In genomic region chr1:8969937-8970336, GRCh38 we compare ENCODE assay signal across 30 cellular contexts. TPM values are rescaled to one million over a fixed set of nuclear protein-coding genes. Genes with fewer than 3 reads are reported as not detected.
DNase-seq lines count a peak whose midpoint lies in the region; ATAC-seq, FAIRE-seq and TF ChIP-seq lines count a peak whose summit lies in the region.
"Had no signal": no experiment of that assay in that cellular context is flagged by ENCODE, and none has a peak within 500 bp of the region (broad histone marks: within the 10 kb centered on the region; RNA-seq: fewer than 3 reads in every experiment).

No MANE protein-coding gene starts in this region.

- POLR2A ChIA-PET in HepG2 (lab: Yijun Ruan, JAX): no interaction called here

- H3K9ac ChIP-seq in HepG2 (ENCODE audit: insufficient read depth, low read depth, low read length): no peak overlapping the region

- intact Hi-C loops in HepG2 (cut with micrococcal nuclease; ENCODE audit: unreplicated experiment): no loop called here

- no peaks in the 10 kb centered on the region for H3K27me3 Mint-ChIP-seq in T-helper 1 cell treated with Interleukin-12 subunit alpha and Interleukin-12 subunit beta and Interleukin-4 antibody, amounts not matched to agents 30 μg/mL and 1 μg/mL, for 36 hours (ENCODE audit: low read depth)
- no peaks in the 10 kb centered on the region for H3K27me3 Mint-ChIP-seq in activated naive CD8-positive, alpha-beta T cell treated with anti-CD3 and anti-CD28 coated beads for 36 hours

- WGBS in HepG2 (ENCODE audit: low lambda C conversion rate): 73% methylated on average over 7 of the region's 7 CpGs

- no peaks in the 10 kb centered on the region for H3K9me3 ChIP-seq in HepG2 (ENCODE audit: low read length)
- H3K9me3 ChIP-seq: SJSA1, tibial artery had no signal

- ATAC-seq in HepG2: no peak
- ATAC-seq: HCT116; left ventricle myocardium superior; natural killer cell treated with Interleukin-12 subunit alpha and Interleukin-12 subunit beta and Interleukin-15 and Interleukin-18, amount 100 ng/mL, for 72 hours; stimulated activated memory B cell treated with anti-CD40 and anti-IgM and Interleukin-4, amounts not matched to agents 10 μg/mL and 1 μg/mL and 100 μg/mL, for 72 hours had no signal

- peaks cover 44% of the 10 kb centered on the region for H3K36me3 Mint-ChIP-seq in T-helper 1 cell treated with Interleukin-12 subunit alpha and Interleukin-12 subunit beta and Interleukin-4 antibody, amounts not matched to agents 30 μg/mL and 1 μg/mL, for 36 hours (ENCODE audit: low read depth)
- H3K36me3 Mint-ChIP-seq in activated naive CD8-positive, alpha-beta T cell treated with anti-CD3 and anti-CD28 coated beads for 36 hours: peaks cover 66% of the 10 kb centered on the region
- H3K36me3 Mint-ChIP-seq: mesothelial cell of epicardium; natural killer cell treated with Interleukin-12 subunit alpha and Interleukin-12 subunit beta and Interleukin-15 and Interleukin-18, amount 100 ng/mL, for 72 hours; stimulated activated memory B cell treated with anti-CD40 and anti-IgM and Interleukin-4, amounts not matched to agents 10 μg/mL and 1 μg/mL and 100 μg/mL, for 72 hours had no signal

- TF ChIP-seq POLR2A in HepG2 (IDR thresholded peaks at IDR 0.05; ENCODE audit: insufficient read depth in 1 of 2, low read depth in 2 of 2, low read length in 2 of 2): no peak

- no peak overlapping the region for H3K27ac ChIP-seq in HepG2 (ENCODE audit: extremely low read length, insufficient read depth, low read length)
- H3K27ac ChIP-seq: 22Rv1, SJSA1, tibial artery had no signal

- no peak overlapping the region for H3K4me2 ChIP-seq in HepG2 (ENCODE audit: low read depth, low read length)

- peaks cover 3 to 5% of the 10 kb centered on the region in 2 experiments; a peak in 3 of 5 replicates for H3K27me3 ChIP-seq in HepG2 (ENCODE audit: control insufficient read depth in 1 of 2, insufficient read depth in 2 of 2, low read length in 2 of 2)
- H3K27me3 ChIP-seq: SJSA1, tibial artery had no signal

- TF ChIP-seq CTCF in HepG2 (CRISPR knock-in tag; IDR thresholded peaks at IDR 0.05): no peak

- H3K4me3 ChIP-seq in HepG2 (replicated peaks in 1 of 3; ENCODE audit: insufficient read depth in 1 of 3, low read depth in 2 of 3, low read length in 3 of 3): no peak overlapping the region
- H3K4me3 ChIP-seq: SJSA1, skin epidermis, tibial artery had no signal

- CTCF ChIA-PET in HepG2 (lab: Yijun Ruan, JAX; ENCODE audit: low intra/inter-chr PET ratio, low total read pairs): no interaction called here

- no peaks in the 10 kb centered on the region for H3K79me2 ChIP-seq in HepG2 (ENCODE audit: insufficient read depth, low read length)

- H4K20me1 ChIP-seq in HepG2 (ENCODE audit: insufficient read depth, low read length): no peaks in the 10 kb centered on the region

- BruUV-seq in HepG2 (replicated peaks; lab: Mats Ljungman, UMichigan): no TSS peak

- TF ChIP-seq RAD21 in HepG2 (CRISPR knock-in tag; IDR thresholded peaks at IDR 0.05): no peak

- in situ Hi-C loops in HepG2 (cut with HindIII; ENCODE audit: extremely low pct_ligation_motif_present, low pct_unique_long_range_greater_than_20kb): no loop called here

- no peaks in the 10 kb centered on the region for H3K9me3 Mint-ChIP-seq in T-helper 1 cell treated with Interleukin-12 subunit alpha and Interleukin-12 subunit beta and Interleukin-4 antibody, amounts not matched to agents 30 μg/mL and 1 μg/mL, for 36 hours
- no peaks in the 10 kb centered on the region for H3K9me3 Mint-ChIP-seq in activated naive CD8-positive, alpha-beta T cell treated with anti-CD3 and anti-CD28 coated beads for 36 hours
- H3K9me3 Mint-ChIP-seq: natural killer cell treated with Interleukin-12 subunit alpha and Interleukin-12 subunit beta and Interleukin-15 and Interleukin-18, amount 100 ng/mL, for 72 hours had no signal

- H3K4me1 ChIP-seq in HepG2 (ENCODE audit: insufficient read depth, low read length): no peaks in the 10 kb centered on the region
- H3K4me1 ChIP-seq: tibial artery had no signal

- peaks cover 49% of the 10 kb centered on the region for H3K4me1 Mint-ChIP-seq in T-helper 1 cell treated with Interleukin-12 subunit alpha and Interleukin-12 subunit beta and Interleukin-4 antibody, amounts not matched to agents 30 μg/mL and 1 μg/mL, for 36 hours (ENCODE audit: low read depth)
- peaks cover 53% of the 10 kb centered on the region for H3K4me1 Mint-ChIP-seq in activated naive CD8-positive, alpha-beta T cell treated with anti-CD3 and anti-CD28 coated beads for 36 hours

- no peak for DNase-seq in T-helper 1 cell
- peak; percentile 16 to 55 (median 28) for DNase-seq in stimulated activated naive CD4-positive, alpha-beta T cell (lab: John Stamatoyannopoulos, UW)
- no peak for DNase-seq in stimulated activated naive CD4-positive, alpha-beta T cell treated with Interleukin-2 at 50 U/mL for 16 hours (lab: John Stamatoyannopoulos, UW)
- DNase-seq in activated naive CD8-positive, alpha-beta T cell treated with anti-CD3 and anti-CD28 coated beads for 36 hours: peak; percentile 56
- DNase-seq in LoVo (ENCODE audit: low spot score): no peak
- DNase-seq in DMS 273 treated with DMSO at 0.1 percent for 48 hours (lab: John Stamatoyannopoulos, UW): no peak
- no peak for DNase-seq in HepG2 (ENCODE audit: low spot score)
- DNase-seq: activated gamma-delta T cell treated with Interleukin-2 at 50 U/mL for 16 hours; central memory CD4-positive, alpha-beta T cell; dermis blood vessel endothelial cell; islet precursor cell; left ventricle myocardium superior; NCI-H1048; NCI-H1930; NCI-H526 treated with DMSO at 0.1 percent for 48 hours; T-helper 9 cell; tibial artery had no signal

- no peak for FAIRE-seq in HepG2 (lab: Jason Lieb, UNC)
- FAIRE-seq: G401.6, GM19239 had no signal

- H3K27ac Mint-ChIP-seq in T-helper 1 cell treated with Interleukin-12 subunit alpha and Interleukin-12 subunit beta and Interleukin-4 antibody, amounts not matched to agents 30 μg/mL and 1 μg/mL, for 36 hours: peak overlapping the region; percentile 99
- H3K27ac Mint-ChIP-seq in activated naive CD8-positive, alpha-beta T cell treated with anti-CD3 and anti-CD28 coated beads for 36 hours: peak overlapping the region; percentile 97
- H3K27ac Mint-ChIP-seq: mesothelial cell of epicardium; stimulated activated memory B cell treated with anti-CD40 and anti-IgM and Interleukin-4, amounts not matched to agents 10 μg/mL and 1 μg/mL and 100 μg/mL, for 72 hours had no signal

- no peaks in the 10 kb centered on the region for H3K36me3 ChIP-seq in HepG2 (replicated peaks in 1 of 2; ENCODE audit: control insufficient read depth in 1 of 2, insufficient read depth in 2 of 2, low read length in 2 of 2)
- H3K36me3 ChIP-seq: SJSA1, tibial artery had no signal

- H2AFZ ChIP-seq in HepG2 (ENCODE audit: low read length): no peak overlapping the region

- no peak for TF ChIP-seq EP300 in HepG2 (IDR thresholded peaks at IDR 0.05; ENCODE audit: low read depth in 2 of 2, low read length in 2 of 2)
- TF ChIP-seq EP300 in HepG2 (CRISPR knock-in tag; IDR thresholded peaks at IDR 0.05; ENCODE audit: borderline replicate concordance): no peak

- H3K4me3 Mint-ChIP-seq in T-helper 1 cell treated with Interleukin-12 subunit alpha and Interleukin-12 subunit beta and Interleukin-4 antibody, amounts not matched to agents 30 μg/mL and 1 μg/mL, for 36 hours: peak overlapping the region; percentile 97
- H3K4me3 Mint-ChIP-seq in activated naive CD8-positive, alpha-beta T cell treated with anti-CD3 and anti-CD28 coated beads for 36 hours: peak overlapping the region; percentile 95
- H3K4me3 Mint-ChIP-seq: mesothelial cell of epicardium; natural killer cell treated with Interleukin-12 subunit alpha and Interleukin-12 subunit beta and Interleukin-15 and Interleukin-18, amount 100 ng/mL, for 72 hours; stimulated activated memory B cell treated with anti-CD40 and anti-IgM and Interleukin-4, amounts not matched to agents 10 μg/mL and 1 μg/mL and 100 μg/mL, for 72 hours had no signal

RNA-seq across cellular contexts. Expression of gene CA6, which starts 24.3 kb away (rescaled TPM):
- 10 to 100 TPM; 12.3 to 13.7 TPM for total RNA-seq in activated naive CD8-positive, alpha-beta T cell treated with anti-CD3 and anti-CD28 coated beads for 36 hours
- not detected in 2 replicates for total RNA-seq in HepG2 (2016; rRNA removed; fragmentation: Illumina TruSeq; extraction: Trizol)
- total RNA-seq in HepG2 (2016; cell fraction: cytosol; rRNA removed; fragmentation: Illumina TruSeq; extraction: Trizol; ENCODE audit: low read depth): not detected in 2 replicates
- total RNA-seq in HepG2 (2016; cell fraction: insoluble cytoplasmic fraction; rRNA removed; fragmentation: Illumina TruSeq; extraction: Trizol): not detected in 2 replicates
- total RNA-seq in HepG2 (2016; cell fraction: membrane; rRNA removed; fragmentation: Illumina TruSeq; extraction: Trizol): not detected in 2 replicates
- not detected in 2 replicates for total RNA-seq in HepG2 (2016; cell fraction: nucleus; rRNA removed; fragmentation: Illumina TruSeq; extraction: Trizol)
- polyA plus RNA-seq in HepG2 (2011; rRNA removed): not detected in 2 replicates
- polyA plus RNA-seq in HepG2 (2011; cell fraction: cytosol; rRNA removed): not detected in 2 replicates
- not detected in 2 replicates for polyA plus RNA-seq in HepG2 (2011; cell fraction: nucleus; rRNA removed)
- polyA plus RNA-seq in HepG2 (2012): not detected in 2 replicates
- polyA plus RNA-seq in HepG2 (2016; cell fraction: cytosol; fragmentation: Illumina TruSeq; extraction: Trizol; ENCODE audit: low read depth): not detected in 2 replicates
- not detected in 2 replicates for polyA plus RNA-seq in HepG2 (2016; cell fraction: insoluble cytoplasmic fraction; fragmentation: Illumina TruSeq; extraction: Trizol; ENCODE audit: low read depth)
- not detected in 2 replicates for polyA plus RNA-seq in HepG2 (2016; cell fraction: membrane; fragmentation: Illumina TruSeq; extraction: Trizol; ENCODE audit: low read depth)
- polyA plus RNA-seq in HepG2 (2016; cell fraction: nucleus; fragmentation: Illumina TruSeq; extraction: Trizol; ENCODE audit: insufficient read depth, low read depth): not detected in 2 replicates
- not detected in 2 replicates for polyA minus RNA-seq in HepG2 (2011; rRNA and poly(A)+ RNA removed; ENCODE audit: low replicate concordance)
- polyA minus RNA-seq in HepG2 (2011; cell fraction: cytosol; rRNA and poly(A)+ RNA removed): not detected in 2 replicates
- not detected in 2 replicates for polyA minus RNA-seq in HepG2 (2011; cell fraction: nucleus; rRNA and poly(A)+ RNA removed)
- total RNA-seq: dermis blood vessel endothelial cell; fibroblast of lung; left ventricle myocardium superior; LHCN-M2; mesothelial cell of epicardium; natural killer cell treated with Interleukin-12 subunit alpha and Interleukin-12 subunit beta and Interleukin-15 and Interleukin-18, amount 100 ng/mL, for 72 hours; osteoblast; SJSA1 had no signal
- polyA plus RNA-seq: fibroblast of lung had no signal

RNA-seq across cellular contexts. Expression of gene SLC2A7, which starts 56.3 kb away (rescaled TPM):
- total RNA-seq in activated naive CD8-positive, alpha-beta T cell treated with anti-CD3 and anti-CD28 coated beads for 36 hours: under 1 TPM in 1 of 2 experiments, not detected in 1; 0.14 TPM
- not detected in 2 replicates for total RNA-seq in HepG2 (2016; rRNA removed; fragmentation: Illumina TruSeq; extraction: Trizol)
- total RNA-seq in HepG2 (2016; cell fraction: cytosol; rRNA removed; fragmentation: Illumina TruSeq; extraction: Trizol; ENCODE audit: low read depth): not detected in 2 replicates
- total RNA-seq in HepG2 (2016; cell fraction: insoluble cytoplasmic fraction; rRNA removed; fragmentation: Illumina TruSeq; extraction: Trizol): not detected in 2 replicates
- total RNA-seq in HepG2 (2016; cell fraction: membrane; rRNA removed; fragmentation: Illumina TruSeq; extraction: Trizol): not detected in 2 replicates
- not detected in 2 replicates for total RNA-seq in HepG2 (2016; cell fraction: nucleus; rRNA removed; fragmentation: Illumina TruSeq; extraction: Trizol)
- polyA plus RNA-seq in HepG2 (2011; rRNA removed): not detected in 2 replicates
- not detected in 2 replicates for polyA plus RNA-seq in HepG2 (2011; cell fraction: cytosol; rRNA removed)
- polyA plus RNA-seq in HepG2 (2011; cell fraction: nucleus; rRNA removed): not detected in 2 replicates
- not detected in 2 replicates for polyA plus RNA-seq in HepG2 (2012)
- polyA plus RNA-seq in HepG2 (2016; cell fraction: cytosol; fragmentation: Illumina TruSeq; extraction: Trizol; ENCODE audit: low read depth): not detected in 2 replicates
- polyA plus RNA-seq in HepG2 (2016; cell fraction: insoluble cytoplasmic fraction; fragmentation: Illumina TruSeq; extraction: Trizol; ENCODE audit: low read depth): not detected in 2 replicates
- not detected in 2 replicates for polyA plus RNA-seq in HepG2 (2016; cell fraction: membrane; fragmentation: Illumina TruSeq; extraction: Trizol; ENCODE audit: low read depth)
- polyA plus RNA-seq in HepG2 (2016; cell fraction: nucleus; fragmentation: Illumina TruSeq; extraction: Trizol; ENCODE audit: insufficient read depth, low read depth): not detected in 2 replicates
- not detected in 2 replicates for polyA minus RNA-seq in HepG2 (2011; rRNA and poly(A)+ RNA removed; ENCODE audit: low replicate concordance)
- polyA minus RNA-seq in HepG2 (2011; cell fraction: cytosol; rRNA and poly(A)+ RNA removed): not detected in 2 replicates
- polyA minus RNA-seq in HepG2 (2011; cell fraction: nucleus; rRNA and poly(A)+ RNA removed): not detected in 2 replicates
- total RNA-seq: fibroblast of lung; left ventricle myocardium superior; LHCN-M2; mesothelial cell of epicardium; natural killer cell treated with Interleukin-12 subunit alpha and Interleukin-12 subunit beta and Interleukin-15 and Interleukin-18, amount 100 ng/mL, for 72 hours; osteoblast; SJSA1 had no signal
- polyA plus RNA-seq: fibroblast of lung had no signal

Comparison
In these comparisons a context has a peak if more than half of its experiments do, and no peak if none do; other contexts are left out.
1. DNase-seq: peak in stimulated activated naive CD4-positive, alpha-beta T cell (6 of 6) and activated naive CD8-positive, alpha-beta T cell treated with anti-CD3 and anti-CD28 coated beads for 36 hours (single experiment); none in T-helper 1 cell (0 of 5), stimulated activated naive CD4-positive, alpha-beta T cell treated with Interleukin-2 at 50 U/mL for 16 hours (single experiment), LoVo (single experiment), DMS 273 treated with DMSO at 0.1 percent for 48 hours (single experiment) and HepG2 (single experiment).
2. RNA of gene CA6, which starts 24.3 kb away (total RNA-seq): 12.3 to 13.7 TPM in activated naive CD8-positive, alpha-beta T cell treated with anti-CD3 and anti-CD28 coated beads for 36 hours; not detected in HepG2; every median in the first group is over 10 times any median in the second.